1 cellular context compared by ENCODE assay signal in genomic region chr15:48876057-48876456, GRCh38.
TF ChIP-seq lines count a peak whose summit lies in the region.

No MANE protein-coding gene starts in this region.

TF ChIP-seq in IMR-90, 13 proteins besides CTCF, POLR2A, EP300 and RAD21 (continued from another document):
- TF ChIP-seq, protein P1, sequence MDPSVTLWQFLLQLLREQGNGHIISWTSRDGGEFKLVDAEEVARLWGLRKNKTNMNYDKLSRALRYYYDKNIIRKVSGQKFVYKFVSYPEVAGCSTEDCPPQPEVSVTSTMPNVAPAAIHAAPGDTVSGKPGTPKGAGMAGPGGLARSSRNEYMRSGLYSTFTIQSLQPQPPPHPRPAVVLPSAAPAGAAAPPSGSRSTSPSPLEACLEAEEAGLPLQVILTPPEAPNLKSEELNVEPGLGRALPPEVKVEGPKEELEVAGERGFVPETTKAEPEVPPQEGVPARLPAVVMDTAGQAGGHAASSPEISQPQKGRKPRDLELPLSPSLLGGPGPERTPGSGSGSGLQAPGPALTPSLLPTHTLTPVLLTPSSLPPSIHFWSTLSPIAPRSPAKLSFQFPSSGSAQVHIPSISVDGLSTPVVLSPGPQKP (IDR thresholded peaks at IDR 0.05; ENCODE audit: borderline replicate concordance, low read depth, low read length), result no peak
- no peak for TF ChIP-seq MAFK (IDR thresholded peaks at IDR 0.05; ENCODE audit: low read depth, low read length)
- TF ChIP-seq RFX5 (IDR thresholded peaks at IDR 0.05; ENCODE audit: low read depth, low read length), result no peak
- TF ChIP-seq NFE2L2 (IDR thresholded peaks at IDR 0.05; ENCODE audit: low read depth, low read length), result no peak
- no peak for TF ChIP-seq MAZ (IDR thresholded peaks at IDR 0.05; ENCODE audit: borderline replicate concordance, low read depth, low read length)
- no peak for TF ChIP-seq RCOR1 (IDR thresholded peaks at IDR 0.05; ENCODE audit: insufficient replicate concordance, low read length)
- TF ChIP-seq MXI1 (IDR thresholded peaks at IDR 0.05; ENCODE audit: borderline replicate concordance, low read depth, low read length), result no peak
- TF ChIP-seq CEBPB (IDR thresholded peaks at IDR 0.05; ENCODE audit: low read depth, low read length), result no peak
